23 cellular contexts compared by ENCODE assay signal in the genomic region with DNA sequence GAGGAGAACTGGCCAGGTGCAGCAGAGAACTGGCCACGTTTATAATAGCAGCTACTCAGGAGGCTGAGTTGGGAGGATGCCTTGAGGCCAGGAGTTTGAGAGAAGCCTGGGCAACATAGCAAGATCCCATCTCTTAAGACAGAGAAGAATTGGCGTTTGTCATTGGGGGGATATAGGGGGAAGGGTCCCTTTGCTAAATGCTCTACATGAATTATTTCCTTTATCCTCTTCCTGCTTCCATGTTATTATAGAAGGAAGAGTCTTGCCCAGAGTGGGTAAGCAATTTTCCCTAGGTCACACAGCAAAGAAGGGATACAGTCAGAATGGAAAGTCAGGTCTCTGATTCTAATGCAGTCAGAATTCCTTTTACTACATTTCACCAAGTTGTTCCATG.
A peak's percentile ranks its signal among the peaks of the same experiment; 100 is the strongest.
DNase-seq lines count a peak whose midpoint lies in the region; ATAC-seq, FAIRE-seq and TF ChIP-seq lines count a peak whose summit lies in the region.
"Had no signal": no experiment of that assay in that cellular context is flagged by ENCODE, and none has a peak within 500 bp of the region (broad histone marks: within the 10 kb centered on the region; RNA-seq: fewer than 3 reads in every experiment).

No MANE protein-coding gene starts in this region.

- 48% methylated on average over 2 of the region's 2 CpGs for WGBS in A549 (ENCODE audit: missing lambda C conversion rate)
- WGBS in K562 (ENCODE audit: insufficient coverage, low coverage, missing lambda C conversion rate) = 4% methylated on average over 2 of the region's 2 CpGs
- WGBS in testis, 2 donors = 50 to 71% methylated on average over 2 of the region's 2 CpGs
- WGBS in upper lobe of left lung, 2 donors = 73 to 74% methylated on average over 2 of the region's 2 CpGs

- POLR2A ChIA-PET in A549 (lab: Yijun Ruan, JAX) (no interaction called here), K562 (lab: Yijun Ruan, JAX) (no interaction called here)

- CTCF ChIA-PET in A549 (lab: Yijun Ruan, JAX) (interaction anchor here (0.9 to 3.6 kb wide), 2 partner anchors 11 to 33 kb away, joined by 4 to 22 read pairs; no protein-coding TSS in a partner anchor), K562 (lab: Yijun Ruan, JAX; ENCODE audit: low intra/inter-chr PET ratio) (no interaction called here)

- intact Hi-C loops in K562 (cut with micrococcal nuclease) (no loop called here), testis (cut with DNase I; ENCODE audit: low total_unique reads) (no loop called here)

- no peaks in the 10 kb centered on the region for H3K9me3 Mint-ChIP-seq in nephron
- H3K9me3 Mint-ChIP-seq: HFFc6 had no signal

- no peaks in the 10 kb centered on the region for H3K36me3 ChIP-seq in K562 (ENCODE audit: control insufficient read depth, insufficient read depth, low read length)
- H3K36me3 ChIP-seq in testis (ENCODE audit: low read depth, missing control alignments) = no peaks in the 10 kb centered on the region
- no peaks in the 10 kb centered on the region for H3K36me3 ChIP-seq in upper lobe of left lung
- H3K36me3 ChIP-seq: BE2C, Peyer's patch, SJSA1 had no signal

- H3K4me3 ChIP-seq in A549 (no peak overlapping the region), K562 (no peak overlapping the region), testis (no peak overlapping the region), upper lobe of left lung (no peak overlapping the region)
- H3K4me3 ChIP-seq: Peyer's patch, SJSA1 had no signal

- TF ChIP-seq RAD21 in A549 (conservative IDR thresholded peaks at IDR 0.05 in 1 of 2, IDR thresholded peaks at IDR 0.05 in 1 of 2) (no peak), K562 (CRISPR knock-in tag; conservative IDR thresholded peaks at IDR 0.05 in 1 of 2, IDR thresholded peaks at IDR 0.05 in 1 of 2) (no peak)

- no TSS peak for BruUV-seq in K562 (replicated peaks; lab: Mats Ljungman, UMichigan)

- H3K4me1 Mint-ChIP-seq in nephron = peaks cover 14% of the 10 kb centered on the region

- in situ Hi-C loops in K562 (cut with MboI) = no loop called here

- ATAC-seq in A549 (no peak), K562 (no peak), GM21526 (IDR thresholded peaks at IDR 0.05; ENCODE audit: low FRiP score, unreplicated experiment) (no peak), upper lobe of left lung (ENCODE audit: low FRiP score in 2 of 2) (no peak)

- H3K27ac ChIP-seq in A549 = no peak overlapping the region
- no peak overlapping the region for H3K27ac ChIP-seq in K562 (ENCODE audit: extremely low read depth, low read depth, low read length)
- peak overlapping the region; percentile 45 to 82 for H3K27ac ChIP-seq in testis
- H3K27ac ChIP-seq in upper lobe of left lung = no peak overlapping the region
- H3K27ac ChIP-seq: HL-60, SJSA1 had no signal

- FAIRE-seq in A549 (lab: Jason Lieb, UNC) (no peak), K562 (lab: Jason Lieb, UNC) (no peak)
- FAIRE-seq: A204.1, H54 had no signal

- H3K9ac ChIP-seq in K562 (ENCODE audit: insufficient read depth in 1 of 2, low read depth in 2 of 2, low read length in 2 of 2) = no peak overlapping the region

- TF ChIP-seq CTCF in A549 (IDR thresholded peaks at IDR 0.05) (no peak), K562 (IDR thresholded peaks at IDR 0.05 in 2 of 3, conservative IDR thresholded peaks at IDR 0.05 in 1 of 3; ENCODE audit: insufficient read depth in 2 of 3, low read depth in 1 of 3, low read length in 3 of 3) (no peak), nephron (IDR thresholded peaks at IDR 0.05; ENCODE audit: unreplicated experiment in 3 of 3) (no peak), testis (IDR thresholded peaks at IDR 0.05) (no peak), upper lobe of left lung (IDR thresholded peaks at IDR 0.05) (no peak)

- peaks cover 11% of the 10 kb centered on the region for H3K27me3 Mint-ChIP-seq in nephron (ENCODE audit: low read depth)

- H3K27me3 ChIP-seq in K562 (ENCODE audit: control insufficient read depth in 2 of 2, insufficient read depth in 2 of 2, low read length in 2 of 2) = peaks cover 0 to 21% of the 10 kb centered on the region in 2 experiments; a peak in 2 of 5 replicates
- H3K27me3 ChIP-seq in testis = no peaks in the 10 kb centered on the region
- H3K27me3 ChIP-seq in upper lobe of left lung = no peaks in the 10 kb centered on the region
- H3K27me3 ChIP-seq: BE2C, Peyer's patch, SJSA1 had no signal

- H4K20me1 ChIP-seq in K562 (replicated peaks; ENCODE audit: control insufficient read depth, insufficient read depth, low read length) = no peaks in the 10 kb centered on the region

- H3K4me2 ChIP-seq in A549 (no peak overlapping the region), K562 (ENCODE audit: insufficient read depth, low read length) (no peak overlapping the region)

- no peak overlapping the region for H2AFZ ChIP-seq in K562 (ENCODE audit: low read depth, low read length)

- H3K27ac Mint-ChIP-seq in nephron = peak overlapping the region in 2 of 3 experiments; percentile 16 to 84
- H3K27ac Mint-ChIP-seq: HFFc6 had no signal

- no peak for DNase-seq in A549 (ENCODE audit: low read depth in 1 of 2, low spot score in 1 of 2)
- DNase-seq in K562 (ENCODE audit: extremely low read depth in 1 of 4, low spot score in 3 of 4) = no peak
- no peak for DNase-seq in testis
- DNase-seq in activated CD4-positive, alpha-beta T cell treated with anti-CD3 and anti-CD28 coated beads for 48 hours = no peak
- no peak for DNase-seq in upper lobe of left lung
- DNase-seq in HPDE6-E6E7 (ENCODE audit: extremely low spot score) = no peak
- DNase-seq: BE2C, EL, GF-D8, HFFc6, IMR-90, NCI-H1105 treated with DMSO at 0.1 percent for 48 hours, NCI-H2029 treated with DMSO at 0.1 percent for 48 hours, NCI-H226, NCI-H524, NCI-H82, Peyer's patch had no signal

- no peaks in the 10 kb centered on the region for H3K36me3 Mint-ChIP-seq in nephron (ENCODE audit: low read depth)

- H3K4me1 ChIP-seq in A549 (no peaks in the 10 kb centered on the region; the same call in 2 of the 3 replicates), K562 (replicated peaks in 1 of 2; ENCODE audit: control insufficient read depth in 2 of 2, insufficient read depth in 2 of 2, low read length in 2 of 2) (no peaks in the 10 kb centered on the region), testis (peaks cover 24% of the 10 kb centered on the region), upper lobe of left lung (peaks cover 0 to 6% (median under 1%) of the 10 kb centered on the region in 4 donors)
- H3K4me1 ChIP-seq: BE2C, Peyer's patch, SJSA1 had no signal

- H3K4me3 Mint-ChIP-seq in nephron = no peak overlapping the region
- H3K4me3 Mint-ChIP-seq: HFFc6 had no signal

- no peaks in the 10 kb centered on the region for H3K9me3 ChIP-seq in A549
- no peaks in the 10 kb centered on the region for H3K9me3 ChIP-seq in K562 (replicated peaks; ENCODE audit: control insufficient read depth, insufficient read depth, low read depth, low read length)
- no peaks in the 10 kb centered on the region for H3K9me3 ChIP-seq in testis
- no peaks in the 10 kb centered on the region for H3K9me3 ChIP-seq in upper lobe of left lung
- H3K9me3 ChIP-seq: BE2C, Peyer's patch, SJSA1 had no signal

- no peak for TF ChIP-seq EP300 in A549 (IDR thresholded peaks at IDR 0.05)
- TF ChIP-seq EP300 in K562 (IDR thresholded peaks at IDR 0.05; ENCODE audit: low read length) = no peak
- TF ChIP-seq EP300 in upper lobe of left lung (IDR thresholded peaks at IDR 0.05) = no peak

- no peaks in the 10 kb centered on the region for H3K79me2 ChIP-seq in K562 (ENCODE audit: control insufficient read depth, insufficient read depth, low read length)

- H3K9me1 ChIP-seq in K562 (ENCODE audit: control insufficient read depth, insufficient read depth, low read length) = no peaks in the 10 kb centered on the region

- TF ChIP-seq POLR2A in A549 (IDR thresholded peaks at IDR 0.05; ENCODE audit: low read length) (no peak), K562 (conservative IDR thresholded peaks at IDR 0.05) (no peak), testis (IDR thresholded peaks at IDR 0.05) (no peak), upper lobe of left lung (IDR thresholded peaks at IDR 0.05) (no peak)

TF ChIP-seq in A549, 52 proteins besides CTCF, POLR2A, EP300 and RAD21:
- TF ChIP-seq ZFP36 (IDR thresholded peaks at IDR 0.05; ENCODE audit: borderline replicate concordance, partially characterized antibody) (peak; percentile 46), CHD4 (IDR thresholded peaks at IDR 0.05; ENCODE audit: borderline replicate concordance) (no peak), KDM1A (IDR thresholded peaks at IDR 0.05; ENCODE audit: low read depth) (peak; percentile 70; the same call in 1 of the 2 replicates), HDAC2 (IDR thresholded peaks at IDR 0.05) (no peak)

TF ChIP-seq in K562, 482 proteins besides CTCF, POLR2A, EP300 and RAD21:
- TF ChIP-seq BCOR (IDR thresholded peaks at IDR 0.05) (peak; percentile 94), ZFP36 (IDR thresholded peaks at IDR 0.05; ENCODE audit: low read depth, low read length, partially characterized antibody) (peak; percentile 68), MTA1 (IDR thresholded peaks at IDR 0.05; ENCODE audit: borderline replicate concordance) (no peak), SMARCA5 (IDR thresholded peaks at IDR 0.05) (peak; percentile 78; the same call in 1 of the 2 replicates), U2AF1 (optimal IDR thresholded peaks at IDR 0.05; ENCODE audit: low read depth, low read length) (no peak), ARNT (IDR thresholded peaks at IDR 0.05) (no peak), ZNF121 (CRISPR knock-in tag; conservative IDR thresholded peaks at IDR 0.05) (peak; percentile 98), KDM1A (IDR thresholded peaks at IDR 0.05) (peak; percentile 39 to 66), CHD4 (IDR thresholded peaks at IDR 0.05; ENCODE audit: insufficient read depth, insufficient replicate concordance, low read depth, low read length, poor library complexity, severe bottlenecking) (peak; percentile 44), RBM25 (IDR thresholded peaks at IDR 0.05; ENCODE audit: low read depth, low read length, severe bottlenecking) (peak; percentile 92), ADNP (tag; IDR thresholded peaks at IDR 0.05) (peak; percentile 76; the same call in 1 of the 2 replicates)
- TF ChIP-seq, protein P1, sequence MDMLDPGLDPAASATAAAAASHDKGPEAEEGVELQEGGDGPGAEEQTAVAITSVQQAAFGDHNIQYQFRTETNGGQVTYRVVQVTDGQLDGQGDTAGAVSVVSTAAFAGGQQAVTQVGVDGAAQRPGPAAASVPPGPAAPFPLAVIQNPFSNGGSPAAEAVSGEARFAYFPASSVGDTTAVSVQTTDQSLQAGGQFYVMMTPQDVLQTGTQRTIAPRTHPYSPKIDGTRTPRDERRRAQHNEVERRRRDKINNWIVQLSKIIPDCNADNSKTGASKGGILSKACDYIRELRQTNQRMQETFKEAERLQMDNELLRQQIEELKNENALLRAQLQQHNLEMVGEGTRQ (CRISPR knock-in tag; IDR thresholded peaks at IDR 0.05) = no peak

Comparison
In these comparisons a context has a peak if more than half of its experiments do, and no peak if none do; other contexts are left out.
1. H3K27ac ChIP-seq: peak in testis (2 of 2); none in A549 (0 of 2), K562 (single experiment) and upper lobe of left lung (0 of 4).